Comparison of ENCODE assay signal across 7 cellular contexts in the genomic region with DNA sequence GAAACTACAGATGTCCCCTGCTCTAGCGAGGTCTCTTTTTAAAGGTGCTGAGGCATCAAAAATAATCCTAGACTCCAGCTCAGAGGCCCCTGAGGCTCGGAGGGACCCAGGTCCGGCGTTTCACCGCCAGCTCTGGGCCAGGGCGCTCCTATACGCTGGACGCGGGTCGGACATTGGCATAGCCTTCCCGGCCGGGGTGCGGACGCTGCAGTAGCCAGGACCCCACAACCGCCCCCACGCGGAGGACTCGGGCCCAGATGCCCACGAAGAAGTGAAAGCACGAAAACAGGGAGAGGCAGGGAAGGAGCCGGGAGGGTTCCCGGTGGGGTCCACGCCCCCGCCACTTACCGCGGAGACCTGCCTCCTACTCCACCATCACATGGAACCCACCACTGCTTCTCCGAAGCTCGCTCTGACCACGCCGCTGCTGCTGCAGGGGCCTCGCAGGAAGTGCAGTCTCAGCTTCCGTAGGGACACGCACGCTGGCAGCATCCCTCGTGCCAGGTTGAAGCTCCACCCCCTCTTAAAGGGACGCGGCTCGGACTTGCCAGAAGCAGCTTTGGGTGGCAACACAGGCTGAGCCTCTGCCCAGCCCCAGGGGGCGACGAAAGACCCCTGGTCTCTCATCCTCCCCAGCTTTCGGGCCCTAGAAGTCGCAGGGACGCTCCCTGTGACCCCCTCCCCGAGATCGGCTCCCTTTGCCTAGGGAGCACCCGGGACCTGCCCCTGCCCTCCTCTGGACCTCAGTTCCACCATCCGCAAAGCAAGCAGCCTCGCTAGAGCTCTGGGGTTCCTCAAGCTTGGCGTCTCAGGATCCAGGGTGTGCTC.
A peak's percentile ranks its signal among the peaks of the same experiment; 100 is the strongest.
DNase-seq lines count a peak whose midpoint lies in the region; ATAC-seq, FAIRE-seq and TF ChIP-seq lines count a peak whose summit lies in the region.
"Not testable (repeated sequence)": the region's sequence is repeated elsewhere in the genome, so short reads cannot be mapped to it uniquely, and the experiment has no call there.

No MANE protein-coding gene starts in this region.

- DNase-seq in Panc1 (ENCODE audit: low read depth, low spot score); K562 (ENCODE audit: extremely low read depth in 1 of 4, low spot score in 3 of 4); heart right ventricle; lower lobe of right lung; stimulated activated effector memory CD8-positive, alpha-beta T cell treated with anti-CD3 and anti-CD28 coated beads, Interleukin-12 subunit alpha, Interleukin-12 subunit beta, amount 100 ng/mL, for 72 hours (ENCODE audit: low spot score in 2 of 2): not testable (repeated sequence)

- ATAC-seq in GM19035 (IDR thresholded peaks at IDR 0.05; ENCODE audit: unreplicated experiment) (peak; percentile 74), HG03442 (IDR thresholded peaks at IDR 0.05; ENCODE audit: unreplicated experiment) (peak; percentile 76), Panc1 (peak; percentile 100), K562 (peak; percentile 95), heart right ventricle (peak; percentile 47 to 96 (median 73)), lower lobe of right lung (peak; percentile 81 to 88)
- ATAC-seq in stimulated activated effector memory CD8-positive, alpha-beta T cell treated with anti-CD3 and anti-CD28 coated beads, Interleukin-12 subunit alpha, Interleukin-12 subunit beta, amount 100 ng/mL, for 72 hours = peak; percentile 36

- WGBS in K562 (ENCODE audit: insufficient coverage, low coverage, missing lambda C conversion rate) = 45% methylated on average over 2 of the region's 49 CpGs
- WGBS in heart right ventricle, 2 donors = 71% methylated on average over 3 of the region's 49 CpGs; no CpG with 5 or more reads in 1 of the 2 donors

- not testable (repeated sequence) for H3K27ac ChIP-seq in Panc1 (ENCODE audit: low read length); K562 (ENCODE audit: extremely low read depth, low read depth, low read length); heart right ventricle; lower lobe of right lung

- not testable (repeated sequence) for H3K27me3 ChIP-seq in Panc1 (ENCODE audit: control insufficient read depth, insufficient read depth, low read length); K562 (ENCODE audit: control insufficient read depth in 2 of 2, insufficient read depth in 2 of 2, low read length in 2 of 2); heart right ventricle; lower lobe of right lung (ENCODE audit: low read depth)

- not testable (repeated sequence) for H4K20me1 ChIP-seq in K562 (replicated peaks; ENCODE audit: control insufficient read depth, insufficient read depth, low read length)

- not testable (repeated sequence) for H3K9ac ChIP-seq in K562 (ENCODE audit: insufficient read depth in 1 of 2, low read depth in 2 of 2, low read length in 2 of 2)

- not testable (repeated sequence) for H3K4me3 Mint-ChIP-seq in stimulated activated effector memory CD8-positive, alpha-beta T cell treated with anti-CD3 and anti-CD28 coated beads, Interleukin-12 subunit alpha, Interleukin-12 subunit beta, amount 100 ng/mL, for 72 hours

- intact Hi-C loops in Panc1 (cut with micrococcal nuclease; ENCODE audit: unreplicated experiment); K562 (cut with micrococcal nuclease); heart right ventricle (cut with DNase I); lower lobe of right lung (cut with DNase I): not testable (repeated sequence)

- not testable (repeated sequence) for TF ChIP-seq CTCF in Panc1 (IDR thresholded peaks at IDR 0.05); K562 (IDR thresholded peaks at IDR 0.05 in 2 of 3, conservative IDR thresholded peaks at IDR 0.05 in 1 of 3; ENCODE audit: insufficient read depth in 2 of 3, low read depth in 1 of 3, low read length in 3 of 3); heart right ventricle (IDR thresholded peaks at IDR 0.05); lower lobe of right lung (IDR thresholded peaks at IDR 0.05)

- H3K36me3 Mint-ChIP-seq in stimulated activated effector memory CD8-positive, alpha-beta T cell treated with anti-CD3 and anti-CD28 coated beads, Interleukin-12 subunit alpha, Interleukin-12 subunit beta, amount 100 ng/mL, for 72 hours = not testable (repeated sequence)

- H3K4me2 ChIP-seq in K562 (ENCODE audit: insufficient read depth, low read length) = not testable (repeated sequence)

- POLR2A ChIA-PET in Panc1 (lab: Charles Lee); K562 (lab: Yijun Ruan, JAX): not testable (repeated sequence)

- H3K4me1 Mint-ChIP-seq in stimulated activated effector memory CD8-positive, alpha-beta T cell treated with anti-CD3 and anti-CD28 coated beads, Interleukin-12 subunit alpha, Interleukin-12 subunit beta, amount 100 ng/mL, for 72 hours = not testable (repeated sequence)

- TF ChIP-seq RAD21 in K562 (CRISPR knock-in tag; conservative IDR thresholded peaks at IDR 0.05 in 1 of 2, IDR thresholded peaks at IDR 0.05 in 1 of 2) = not testable (repeated sequence)

- not testable (repeated sequence) for H3K9me1 ChIP-seq in K562 (ENCODE audit: control insufficient read depth, insufficient read depth, low read length)

- H3K4me1 ChIP-seq in Panc1 (ENCODE audit: control insufficient read depth, insufficient read depth, low read length); K562 (replicated peaks in 1 of 2; ENCODE audit: control insufficient read depth in 2 of 2, insufficient read depth in 2 of 2, low read length in 2 of 2); heart right ventricle; lower lobe of right lung: not testable (repeated sequence)

- CTCF ChIA-PET in Panc1 (lab: Charles Lee); K562 (lab: Yijun Ruan, JAX; ENCODE audit: low intra/inter-chr PET ratio): not testable (repeated sequence)

- not testable (repeated sequence) for H3K36me3 ChIP-seq in Panc1 (ENCODE audit: control insufficient read depth, insufficient read depth, low read length); K562 (ENCODE audit: control insufficient read depth, insufficient read depth, low read length); heart right ventricle; lower lobe of right lung

- not testable (repeated sequence) for H3K9me3 ChIP-seq in Panc1 (ENCODE audit: control insufficient read depth, insufficient read depth, low read depth, low read length); K562 (replicated peaks; ENCODE audit: control insufficient read depth, insufficient read depth, low read depth, low read length); heart right ventricle; lower lobe of right lung

- not testable (repeated sequence) for TF ChIP-seq EP300 in K562 (IDR thresholded peaks at IDR 0.05; ENCODE audit: low read length)

- not testable (repeated sequence) for H3K27ac Mint-ChIP-seq in stimulated activated effector memory CD8-positive, alpha-beta T cell treated with anti-CD3 and anti-CD28 coated beads, Interleukin-12 subunit alpha, Interleukin-12 subunit beta, amount 100 ng/mL, for 72 hours

- peak overlapping the region; percentile 21 to 36; a peak in 3 of 4 replicates for H3K4me3 ChIP-seq in Panc1 (ENCODE audit: low read depth in 2 of 2, low read length in 2 of 2)
- H3K4me3 ChIP-seq in K562, heart right ventricle, lower lobe of right lung: not testable (repeated sequence)

- not testable (repeated sequence) for TF ChIP-seq POLR2A in K562 (conservative IDR thresholded peaks at IDR 0.05)

- H3K79me2 ChIP-seq in K562 (ENCODE audit: control insufficient read depth, insufficient read depth, low read length) = not testable (repeated sequence)

- in situ Hi-C loops in Panc1 (cut with HindIII; ENCODE audit: low pct_unique_long_range_greater_than_20kb, low sequenced_read_pairs); K562 (cut with MboI): not testable (repeated sequence)

- H3K9me3 Mint-ChIP-seq in stimulated activated effector memory CD8-positive, alpha-beta T cell treated with anti-CD3 and anti-CD28 coated beads, Interleukin-12 subunit alpha, Interleukin-12 subunit beta, amount 100 ng/mL, for 72 hours = not testable (repeated sequence)

- not testable (repeated sequence) for BruUV-seq in Panc1 (replicated peaks; lab: Mats Ljungman, UMichigan); K562 (replicated peaks; lab: Mats Ljungman, UMichigan)

- FAIRE-seq in K562 (lab: Jason Lieb, UNC) = not testable (repeated sequence)

- H2AFZ ChIP-seq in K562 (ENCODE audit: low read depth, low read length) = not testable (repeated sequence)

Comparison
In these comparisons a context has a peak if more than half of its experiments do, and no peak if none do; other contexts are left out.
1. ATAC-seq: peak in every context shown above with its lines; median percentile 100 in Panc1; 95 in K562; 84 in lower lobe of right lung; 76 in HG03442; 74 in GM19035; 73 in heart right ventricle; 36 in stimulated activated effector memory CD8-positive, alpha-beta T cell treated with anti-CD3 and anti-CD28 coated beads, Interleukin-12 subunit alpha, Interleukin-12 subunit beta, amount 100 ng/mL, for 72 hours.